Comparison of ENCODE assay signal across 1 cellular context in genomic region chr1:6599141-6599975, GRCh38.
TF ChIP-seq lines count a peak whose summit lies in the region.

No MANE protein-coding gene starts in this region.

TF ChIP-seq in GM12878, 131 proteins besides CTCF, POLR2A, EP300 and RAD21:
- TF ChIP-seq ZBTB33 (IDR thresholded peaks at IDR 0.05) (peak; percentile 88), CUX1 (IDR thresholded peaks at IDR 0.05; ENCODE audit: insufficient replicate concordance, low read depth, low read length) (no peak), SPI1 (IDR thresholded peaks at IDR 0.05; ENCODE audit: borderline replicate concordance, insufficient read depth, low read depth, low read length) (peak; percentile 60; the same call in 1 of the 2 replicates)
